In genomic region chr1:171754381-171754705, GRCh38 we compare ENCODE assay signal across 1 cellular context.
TF ChIP-seq lines count a peak whose summit lies in the region.

No MANE protein-coding gene starts in this region.

TF ChIP-seq in GM12878, 131 proteins besides CTCF, POLR2A, EP300 and RAD21:
- TF ChIP-seq ASH2L (IDR thresholded peaks at IDR 0.05; ENCODE audit: borderline replicate concordance, low read depth) (no peak), SREBF2 (IDR thresholded peaks at IDR 0.05; ENCODE audit: low read length) (no peak), ZNF592 (IDR thresholded peaks at IDR 0.05) (no peak), ATF7 (IDR thresholded peaks at IDR 0.05; ENCODE audit: low read depth) (no peak), ZNF207 (IDR thresholded peaks at IDR 0.05; ENCODE audit: borderline replicate concordance) (no peak), CEBPZ (IDR thresholded peaks at IDR 0.05; ENCODE audit: low read depth, low read length) (no peak), ELK1 (IDR thresholded peaks at IDR 0.05; ENCODE audit: low read depth, low read length) (no peak), RCOR1 (conservative IDR thresholded peaks at IDR 0.05; ENCODE audit: low read depth, low read length) (no peak), GATAD2B (conservative IDR thresholded peaks at IDR 0.05; ENCODE audit: low read depth) (no peak), BMI1 (IDR thresholded peaks at IDR 0.05; ENCODE audit: borderline replicate concordance) (no peak), ZBED1 (IDR thresholded peaks at IDR 0.05; ENCODE audit: borderline replicate concordance) (no peak), HDGF (IDR thresholded peaks at IDR 0.05) (no peak), MTA3 (IDR thresholded peaks at IDR 0.05; ENCODE audit: borderline replicate concordance, low read length) (no peak), YBX1 (IDR thresholded peaks at IDR 0.05) (no peak)
TF ChIP-seq in GM12878: peak in this region for 0.
